Comparison of ENCODE assay signal across 15 cellular contexts in the genomic region with DNA sequence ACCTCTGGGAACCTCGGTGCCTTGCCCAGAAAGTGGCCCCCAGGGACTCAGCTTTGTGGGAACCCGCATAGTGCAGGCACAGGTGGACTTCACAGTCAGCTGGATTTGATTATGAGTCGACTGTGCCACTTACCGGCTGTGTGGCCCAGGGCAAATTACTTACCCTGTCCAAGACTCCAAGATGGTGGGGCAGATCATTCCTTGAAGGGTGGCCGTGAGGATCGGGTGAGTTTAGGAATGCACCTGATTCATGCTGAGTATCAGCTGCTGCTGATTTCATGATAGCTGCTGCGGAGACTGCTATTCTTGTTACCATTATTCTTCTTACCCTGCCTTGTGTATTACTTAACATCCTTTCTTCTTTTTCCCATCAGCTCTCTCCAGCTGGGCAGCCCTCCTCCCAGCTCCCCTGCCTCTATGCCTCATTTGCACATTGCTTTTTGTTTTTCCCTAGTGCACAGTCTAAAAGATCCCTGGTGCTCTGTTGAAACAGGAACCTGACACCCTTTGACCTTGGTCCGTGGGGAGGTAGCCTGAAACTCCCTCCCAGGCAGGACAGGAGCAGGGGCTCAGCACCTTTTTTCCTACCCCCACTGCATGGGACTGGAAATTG. TPM values are rescaled to one million over a fixed set of nuclear protein-coding genes. Genes with fewer than 3 reads are reported as not detected.
DNase-seq lines count a peak whose midpoint lies in the region; ATAC-seq and TF ChIP-seq lines count a peak whose summit lies in the region.
"Had no signal": no experiment of that assay in that cellular context is flagged by ENCODE, and none has a peak within 500 bp of the region (broad histone marks: within the 10 kb centered on the region; RNA-seq: fewer than 3 reads in every experiment).

No MANE protein-coding gene starts in this region.

- DNase-seq in DMS53 (lab: John Stamatoyannopoulos, UW) (peak; percentile 23), DMS53 treated with DMSO at 0.1 percent for 48 hours (lab: John Stamatoyannopoulos, UW; ENCODE audit: unreplicated experiment) (no peak), amniotic epithelial cell (ENCODE audit: low read depth) (peak; percentile 62), iPS-NIHi11 (ENCODE audit: low spot score) (peak; percentile 46), thoracic aorta (ENCODE audit: low spot score) (no peak)
- DNase-seq in stimulated activated CD4-positive, alpha-beta T cell treated with anti-CD3 and anti-CD28 coated beads, Interleukin-1b, Interleukin-23, amount 100 ng/mL, for 48 hours: no peak
- DNase-seq: 8988T; DMS79 treated with DMSO at 0.1 percent for 48 hours; erythroblast; NCI-H1417 treated with DMSO at 0.1 percent for 48 hours; stimulated activated naive CD8-positive, alpha-beta T cell treated with anti-CD3 and anti-CD28 coated beads, Interleukin-15, Interleukin-2, amounts not matched to agents 100 U/mL and 50 U/mL, for 24 hours had no signal

- TF ChIP-seq CTCF in thoracic aorta (IDR thresholded peaks at IDR 0.05): no peak

- no peak overlapping the region for H3K27ac ChIP-seq in thoracic aorta
- H3K27ac ChIP-seq: neutrophil had no signal

- no peaks in the 10 kb centered on the region for H3K36me3 ChIP-seq in thoracic aorta
- H3K36me3 ChIP-seq: neutrophil had no signal

- no peaks in the 10 kb centered on the region for H3K9me3 ChIP-seq in thoracic aorta
- H3K9me3 ChIP-seq: neutrophil had no signal

- H3K4me3 ChIP-seq in thoracic aorta: peak overlapping the region; percentile 39

- peaks cover 25 to 61% of the 10 kb centered on the region in 2 donors for H3K4me1 ChIP-seq in thoracic aorta (ENCODE audit: control insufficient read depth in 1 of 2, low read depth in 2 of 2)

- H3K27me3 ChIP-seq in thoracic aorta (replicated peaks; ENCODE audit: insufficient read depth): no peaks in the 10 kb centered on the region
- H3K27me3 ChIP-seq: neutrophil had no signal

- ATAC-seq in thoracic aorta (ENCODE audit: insufficient number of reproducible peaks, low FRiP score, low read depth): no peak
- ATAC-seq in GM21529 (IDR thresholded peaks at IDR 0.05; ENCODE audit: unreplicated experiment): no peak
- ATAC-seq in GM19467 (IDR thresholded peaks at IDR 0.05; ENCODE audit: unreplicated experiment): no peak
- ATAC-seq: stimulated activated naive CD8-positive, alpha-beta T cell treated with anti-CD3 and anti-CD28 coated beads, Interleukin-15, Interleukin-2, amounts not matched to agents 100 U/mL and 50 U/mL, for 24 hours had no signal

RNA-seq across cellular contexts. Expression of a gene that starts 40.5 kb away (rescaled TPM):
- 1 to 10 TPM in 1 of 2 donors, not detected in 1; 4.4 TPM for total RNA-seq in thoracic aorta

RNA-seq across cellular contexts. Expression of a gene that starts 53.0 kb away (rescaled TPM):
- 1 to 10 TPM; 2.0 to 5.9 TPM for total RNA-seq in thoracic aorta
- total RNA-seq: T-helper 2 cell treated with Interferon-gamma antibody and Interleukin-4, amounts not matched to agents 100 ng/mL and 5 ng/mL, for 36 hours had no signal

Comparison
In these comparisons a context has a peak if more than half of its experiments do, and no peak if none do; other contexts are left out.
1. DNase-seq: peak in DMS53 (single experiment), amniotic epithelial cell (single experiment) and iPS-NIHi11 (single experiment); none in DMS53 treated with DMSO at 0.1 percent for 48 hours (single experiment), thoracic aorta (single experiment) and stimulated activated CD4-positive, alpha-beta T cell treated with anti-CD3 and anti-CD28 coated beads, Interleukin-1b, Interleukin-23, amount 100 ng/mL, for 48 hours (single experiment).